ENCODE assay signal across 25 cellular contexts in genomic region chr7:125424721-125425120, GRCh38.
"Had no signal": no experiment of that assay in that cellular context is flagged by ENCODE, and none has a peak within 500 bp of the region (broad histone marks: within the 10 kb centered on the region; RNA-seq: fewer than 3 reads in every experiment).

No MANE protein-coding gene starts in this region.

- H3K27ac Mint-ChIP-seq: activated CD4-positive, alpha-beta memory T cell treated with anti-CD3 and anti-CD28 coated beads, Interleukin-2, amount 10 ng/mL, durations not matched to agents 7 days and 5 days; activated naive CD4-positive, alpha-beta T cell treated with anti-CD3 and anti-CD28 coated beads for 36 hours; activated naive CD8-positive, alpha-beta T cell treated with anti-CD3 and anti-CD28 coated beads, Interleukin-2, amount 50 U/mL, for 24 hours; activated T-helper 2 cell treated with anti-CD3 and anti-CD28 coated beads, Interferon-gamma antibody, Interleukin-2, Interleukin-4, amounts not matched to agents 10 μg/mL and 5 μg/mL and 100 μg/mL, durations not matched to agents 14 hours and 24 hours and 36 hours; brain; progenitor cell of endocrine pancreas; stimulated activated naive CD8-positive, alpha-beta T cell treated with anti-CD3 and anti-CD28 coated beads, Interleukin-15, Interleukin-2, amounts not matched to agents 100 ng/mL and 50 ng/mL, for 24 hours; T-helper 1 cell treated with Interleukin-12 subunit alpha and Interleukin-12 subunit beta and Interleukin-4 antibody, amounts not matched to agents 30 μg/mL and 1 μg/mL, for 36 hours had no signal

- H3K4me1 Mint-ChIP-seq: activated naive CD8-positive, alpha-beta T cell treated with anti-CD3 and anti-CD28 coated beads, Interleukin-2, amount 50 U/mL, for 24 hours; central memory CD8-positive, alpha-beta T cell had no signal

- H3K4me3 Mint-ChIP-seq: activated CD4-positive, alpha-beta memory T cell treated with anti-CD3 and anti-CD28 coated beads, Interleukin-2, amount 10 ng/mL, durations not matched to agents 7 days and 5 days; activated naive CD4-positive, alpha-beta T cell treated with anti-CD3 and anti-CD28 coated beads for 36 hours; activated naive CD8-positive, alpha-beta T cell treated with anti-CD3 and anti-CD28 coated beads, Interleukin-2, amount 50 U/mL, for 24 hours; brain; central memory CD8-positive, alpha-beta T cell; stimulated activated naive CD8-positive, alpha-beta T cell treated with anti-CD3 and anti-CD28 coated beads, Interleukin-15, Interleukin-2, amounts not matched to agents 100 ng/mL and 50 ng/mL, for 24 hours; T-helper 1 cell treated with Interleukin-12 subunit alpha and Interleukin-12 subunit beta and Interleukin-4 antibody, amounts not matched to agents 30 μg/mL and 1 μg/mL, for 36 hours had no signal

- H3K36me3 Mint-ChIP-seq: brain had no signal

- H3K27me3 Mint-ChIP-seq: activated CD4-positive, alpha-beta memory T cell treated with anti-CD3 and anti-CD28 coated beads, Interleukin-2, amount 10 ng/mL, durations not matched to agents 7 days and 5 days; activated naive CD8-positive, alpha-beta T cell treated with anti-CD3 and anti-CD28 coated beads, Interleukin-2, amount 50 U/mL, for 24 hours; brain; central memory CD8-positive, alpha-beta T cell; progenitor cell of endocrine pancreas; stimulated activated naive CD8-positive, alpha-beta T cell treated with anti-CD3 and anti-CD28 coated beads, Interleukin-15, Interleukin-2, amounts not matched to agents 100 ng/mL and 50 ng/mL, for 24 hours had no signal

- DNase-seq: activated CD4-positive, alpha-beta memory T cell treated with anti-CD3 and anti-CD28 coated beads, Interleukin-2, amount 10 ng/mL, durations not matched to agents 7 days and 5 days; activated CD4-positive, CD25-positive, alpha-beta regulatory T cell treated with anti-CD3 and anti-CD28 coated beads, Interleukin-2, amount 50 U/mL, for 72 hours; activated naive CD4-positive, alpha-beta T cell treated with anti-CD3 and anti-CD28 coated beads for 36 hours; activated naive CD8-positive, alpha-beta T cell treated with anti-CD3 and anti-CD28 coated beads, Interleukin-2, amount 50 U/mL, for 24 hours; activated T-cell treated with anti-CD3 and anti-CD28 coated beads, Interleukin-2, amount 50 U/mL, for 1 hour; anterior cingulate cortex; colonic mucosa; effector CD4-positive, alpha-beta T cell; esophagus squamous epithelium; foreskin fibroblast; kidney; midbrain; right lobe of liver; small intestine; stimulated activated CD4-positive, alpha-beta T cell treated with anti-CD3 and anti-CD28 coated beads, Interleukin-15, amount 100 ng/mL, for 24 hours; stimulated activated CD4-positive, alpha-beta T cell treated with anti-CD3 and anti-CD28 coated beads, Interleukin-2, amount 100 ng/mL, for 48 hours; transverse colon; uterus had no signal

- ATAC-seq: activated naive CD8-positive, alpha-beta T cell treated with anti-CD3 and anti-CD28 coated beads, Interleukin-2, amount 50 U/mL, for 24 hours; left lobe of liver; right lobe of liver had no signal
